In the genomic region with DNA sequence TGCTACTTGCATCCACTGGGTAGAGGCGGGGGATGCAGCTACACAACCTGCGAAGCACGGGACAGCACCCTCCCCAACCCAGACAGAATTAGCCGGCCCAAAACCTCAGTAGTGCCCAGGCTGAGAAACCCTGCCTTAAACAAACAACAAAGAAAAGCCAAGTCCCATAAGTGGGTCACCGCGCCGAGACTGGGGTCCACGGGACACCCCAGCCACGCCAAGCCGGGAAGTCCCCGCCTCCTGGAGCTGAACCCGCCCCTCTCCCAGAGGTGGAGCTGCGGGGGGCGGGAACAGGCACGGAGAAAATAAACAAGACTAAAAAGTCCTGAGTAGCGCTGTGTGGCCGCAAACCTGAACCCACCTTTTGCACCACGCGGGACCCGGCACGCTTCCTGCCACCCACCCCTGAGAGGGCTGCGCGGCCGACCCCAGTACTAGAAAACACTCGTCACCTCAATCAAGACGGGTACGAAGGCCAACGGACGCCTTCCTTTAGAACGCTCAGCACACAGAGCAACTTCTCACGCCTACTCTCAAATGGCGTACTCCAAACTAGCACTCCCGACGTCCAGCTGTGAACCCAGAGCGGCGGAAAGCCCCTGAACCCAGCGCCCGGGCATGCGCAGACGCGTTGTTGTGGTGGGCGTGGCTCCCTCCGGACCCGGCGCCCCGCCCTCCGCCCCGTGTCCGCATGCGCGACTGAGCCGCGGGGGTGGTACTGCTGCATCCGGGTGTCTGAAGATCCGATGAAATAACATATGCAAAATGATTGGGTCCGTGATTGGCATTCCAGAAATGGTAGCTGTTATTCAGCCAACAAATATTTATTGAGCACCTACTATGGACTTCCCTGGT, we compare ENCODE assay signal across 8 cellular contexts. TPM values are rescaled to one million over a fixed set of nuclear protein-coding genes. Genes with fewer than 3 reads are reported as not detected.
A peak's percentile ranks its signal among the peaks of the same experiment; 100 is the strongest.
DNase-seq lines count a peak whose midpoint lies in the region; ATAC-seq and TF ChIP-seq lines count a peak whose summit lies in the region.
"Not testable (repeated sequence)": the region's sequence is repeated elsewhere in the genome, so short reads cannot be mapped to it uniquely, and the experiment has no call there.

No MANE protein-coding gene starts in this region.

- not testable (repeated sequence) for H3F3A ChIP-seq in SK-N-SH (replicated peaks; ENCODE audit: insufficient read depth)

- peak overlapping the region; percentile 78 to 86 for H3K27ac Mint-ChIP-seq in stimulated activated naive CD8-positive, alpha-beta T cell treated with anti-CD3 and anti-CD28 coated beads, Interleukin-15, amount 100 ng/mL, for 72 hours

- H4K20me1 ChIP-seq in SK-N-SH (ENCODE audit: insufficient read depth) = not testable (repeated sequence)

- peak overlapping the region; percentile 89 for H2AFZ ChIP-seq in SK-N-SH (ENCODE audit: low read depth)

- POLR2A ChIA-PET in SK-N-SH (lab: Yijun Ruan, JAX) = not testable (repeated sequence)

- TF ChIP-seq EP300 in SK-N-SH (IDR thresholded peaks at IDR 0.05; ENCODE audit: borderline replicate concordance in 1 of 2, low read depth in 1 of 2, low read length in 1 of 2) = not testable (repeated sequence)

- H3K79me2 ChIP-seq in SK-N-SH (ENCODE audit: insufficient read depth) = peaks cover 14% of the 10 kb centered on the region

- H3K27me3 Mint-ChIP-seq in stimulated activated naive CD8-positive, alpha-beta T cell treated with anti-CD3 and anti-CD28 coated beads, Interleukin-15, amount 100 ng/mL, for 72 hours = not testable (repeated sequence)

- not testable (repeated sequence) for H3K36me3 ChIP-seq in MG63; SK-N-SH (replicated peaks in 1 of 2; ENCODE audit: control insufficient read depth in 1 of 2, insufficient read depth in 2 of 2, low read length in 1 of 2); neutrophil

- peak overlapping the region; percentile 74 to 82 for H3K4me3 Mint-ChIP-seq in stimulated activated naive CD8-positive, alpha-beta T cell treated with anti-CD3 and anti-CD28 coated beads, Interleukin-15, amount 100 ng/mL, for 72 hours

- peaks cover 14% of the 10 kb centered on the region for H3K4me1 Mint-ChIP-seq in stimulated activated naive CD8-positive, alpha-beta T cell treated with anti-CD3 and anti-CD28 coated beads, Interleukin-15, amount 100 ng/mL, for 72 hours

- CTCF ChIA-PET in SK-N-SH (lab: Yijun Ruan, JAX) = not testable (repeated sequence)

- not testable (repeated sequence) for TF ChIP-seq RAD21 in SK-N-SH (IDR thresholded peaks at IDR 0.05; ENCODE audit: low read length)

- not testable (repeated sequence) for H3K9me3 Mint-ChIP-seq in stimulated activated naive CD8-positive, alpha-beta T cell treated with anti-CD3 and anti-CD28 coated beads, Interleukin-15, amount 100 ng/mL, for 72 hours

- peak; percentile 70 for ATAC-seq in HG02571 (IDR thresholded peaks at IDR 0.05; ENCODE audit: unreplicated experiment)
- ATAC-seq in stimulated activated naive CD8-positive, alpha-beta T cell treated with anti-CD3 and anti-CD28 coated beads, Interleukin-15, amount 100 ng/mL, for 72 hours = peak; percentile 87

- H3K27ac ChIP-seq in SK-N-SH (ENCODE audit: low read depth in 2 of 2, low read length in 1 of 2) = peak overlapping the region in 1 of 2 experiments; percentile 43; a peak in 3 of 4 replicates
- peak overlapping the region; percentile 77 for H3K27ac ChIP-seq in neutrophil

- not testable (repeated sequence) for H3K27me3 ChIP-seq in MG63; SK-N-SH (ENCODE audit: insufficient read depth); neutrophil

- H3K9me3 ChIP-seq in MG63, SK-N-SH, neutrophil: not testable (repeated sequence)

- DNase-seq in GM03348 (ENCODE audit: low spot score) (peak; percentile 36), MG63 (peak; percentile 81), SK-N-SH (peak; percentile 39), activated gamma-delta T cell treated with Interleukin-2 at 50 U/mL for 16 hours (peak; percentile 91), fibroblast of the aortic adventitia (ENCODE audit: low read depth) (peak; percentile 79)
- DNase-seq in stimulated activated naive CD8-positive, alpha-beta T cell treated with anti-CD3 and anti-CD28 coated beads, Interleukin-15, amount 100 ng/mL, for 72 hours = peak; percentile 95

- H3K4me3 ChIP-seq in MG63 = peak overlapping the region; percentile 39
- peak overlapping the region in 1 of 2 experiments; percentile 48; a peak in 3 of 4 replicates for H3K4me3 ChIP-seq in SK-N-SH (ENCODE audit: low read depth in 2 of 2, low read length in 1 of 2)
- peak overlapping the region; percentile 73 for H3K4me3 ChIP-seq in fibroblast of the aortic adventitia (ENCODE audit: low read depth, low read length)
- peak overlapping the region; percentile 56 to 68 for H3K4me3 ChIP-seq in neutrophil (ENCODE audit: low read depth in 1 of 2, low read length in 1 of 2)

- H3K4me2 ChIP-seq in SK-N-SH = not testable (repeated sequence)

- WGBS in SK-N-SH (ENCODE audit: low lambda C conversion rate) = 0% methylated on average over 8 of the region's 56 CpGs

- TF ChIP-seq CTCF in SK-N-SH (IDR thresholded peaks at IDR 0.05); fibroblast of the aortic adventitia (IDR thresholded peaks at IDR 0.05; ENCODE audit: insufficient read depth, low read length); neutrophil (IDR thresholded peaks at IDR 0.05): not testable (repeated sequence)

- not testable (repeated sequence) for H3K4me1 ChIP-seq in SK-N-SH (ENCODE audit: control insufficient read depth in 1 of 2, insufficient read depth in 2 of 2, low read depth in 1 of 2, low read length in 1 of 2)
- H3K4me1 ChIP-seq in neutrophil (ENCODE audit: control insufficient read depth in 1 of 2, insufficient read depth in 1 of 2, low read depth in 1 of 2, low read length in 1 of 2) = peaks cover 0 to 11% of the 10 kb centered on the region in 2 experiments

- peak overlapping the region; percentile 36; the same call in 1 of the 2 replicates for H3K9ac ChIP-seq in SK-N-SH

- not testable (repeated sequence) for H3K9me2 ChIP-seq in SK-N-SH

TF ChIP-seq in SK-N-SH, 30 proteins besides CTCF, POLR2A, EP300 and RAD21:
- TF ChIP-seq, protein P1, sequence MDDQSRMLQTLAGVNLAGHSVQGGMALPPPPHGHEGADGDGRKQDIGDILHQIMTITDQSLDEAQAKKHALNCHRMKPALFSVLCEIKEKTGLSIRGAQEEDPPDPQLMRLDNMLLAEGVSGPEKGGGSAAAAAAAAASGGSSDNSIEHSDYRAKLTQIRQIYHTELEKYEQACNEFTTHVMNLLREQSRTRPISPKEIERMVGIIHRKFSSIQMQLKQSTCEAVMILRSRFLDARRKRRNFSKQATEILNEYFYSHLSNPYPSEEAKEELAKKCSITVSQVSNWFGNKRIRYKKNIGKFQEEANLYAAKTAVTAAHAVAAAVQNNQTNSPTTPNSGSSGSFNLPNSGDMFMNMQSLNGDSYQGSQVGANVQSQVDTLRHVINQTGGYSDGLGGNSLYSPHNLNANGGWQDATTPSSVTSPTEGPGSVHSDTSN (IDR thresholded peaks at IDR 0.05) = peak; percentile 19; the same call in 1 of the 2 replicates
- 0 out of 2 replicates have a peak, but pooled peaks have one; percentile 45 for TF ChIP-seq NRF1 (IDR thresholded peaks at IDR 0.05; ENCODE audit: low read depth, low read length)

RNA-seq across cellular contexts. Expression of a gene that starts 4.8 kb away (rescaled TPM):
- not detected in 2 replicates for total RNA-seq in MG63 (2014; rRNA removed; shearing (Covaris generic); ENCODE audit: low replicate concordance)
- not detected in 2 replicates for polyA plus RNA-seq in SK-N-SH (2012; rRNA removed)
- polyA plus RNA-seq in SK-N-SH (2012; cell fraction: cytosol; rRNA removed) = 0.05 TPM in 1 of 2 replicates, not detected in the other
- polyA plus RNA-seq in SK-N-SH (2012; cell fraction: nucleus; rRNA removed) = not detected in 2 replicates
- not detected in 2 replicates for total RNA-seq in fibroblast of the aortic adventitia (ENCODE audit: low replicate concordance)

RNA-seq across cellular contexts. Expression of a gene that starts 20.3 kb away (rescaled TPM):
- 36.4 and 44.5 TPM in 2 replicates for total RNA-seq in MG63 (2014; rRNA removed; shearing (Covaris generic); ENCODE audit: low replicate concordance)
- 126 and 191 TPM in 2 replicates for polyA plus RNA-seq in SK-N-SH (2012; rRNA removed)
- polyA plus RNA-seq in SK-N-SH (2012; cell fraction: cytosol; rRNA removed) = 23.3 and 23.6 TPM in 2 replicates
- polyA plus RNA-seq in SK-N-SH (2012; cell fraction: nucleus; rRNA removed) = 1,161 and 1,530 TPM in 2 replicates
- total RNA-seq in fibroblast of the aortic adventitia (ENCODE audit: low replicate concordance) = 51.2 and 174 TPM in 2 replicates

RNA-seq across cellular contexts. Expression of a gene that starts 35.2 kb away (rescaled TPM):
- total RNA-seq in MG63 (2014; rRNA removed; shearing (Covaris generic); ENCODE audit: low replicate concordance) = 37.8 and 40.1 TPM in 2 replicates
- 31.1 and 32.3 TPM in 2 replicates for polyA plus RNA-seq in SK-N-SH (2012; rRNA removed)
- 48.7 and 78.4 TPM in 2 replicates for polyA plus RNA-seq in SK-N-SH (2012; cell fraction: cytosol; rRNA removed)
- polyA plus RNA-seq in SK-N-SH (2012; cell fraction: nucleus; rRNA removed) = 13.6 and 15.8 TPM in 2 replicates
- 44.7 and 227 TPM in 2 replicates for total RNA-seq in fibroblast of the aortic adventitia (ENCODE audit: low replicate concordance)

Comparison
In these comparisons a context has a peak if more than half of its experiments do, and no peak if none do; other contexts are left out.
1. DNase-seq: peak in every context shown above with its lines; median percentile 95 in stimulated activated naive CD8-positive, alpha-beta T cell treated with anti-CD3 and anti-CD28 coated beads, Interleukin-15, amount 100 ng/mL, for 72 hours; 91 in activated gamma-delta T cell treated with Interleukin-2 at 50 U/mL for 16 hours; 81 in MG63; 79 in fibroblast of the aortic adventitia; 39 in SK-N-SH; 36 in GM03348.